In genomic region chr4:139017861-139018260, GRCh38 we compare ENCODE assay signal across 11 cellular contexts. TPM values are rescaled to one million over a fixed set of nuclear protein-coding genes. Genes with fewer than 3 reads are reported as not detected.
A peak's percentile ranks its signal among the peaks of the same experiment; 100 is the strongest.
DNase-seq lines count a peak whose midpoint lies in the region; ATAC-seq, FAIRE-seq and TF ChIP-seq lines count a peak whose summit lies in the region.
"Had no signal": no experiment of that assay in that cellular context is flagged by ENCODE, and none has a peak within 500 bp of the region (broad histone marks: within the 10 kb centered on the region; RNA-seq: fewer than 3 reads in every experiment).

No MANE protein-coding gene starts in this region.

- no peak for FAIRE-seq in kidney (lab: Jason Lieb, UNC)

- TF ChIP-seq POLR2A in body of pancreas (IDR thresholded peaks at IDR 0.05): no peak

- H3K27ac ChIP-seq in CD4-positive, alpha-beta T cell (ENCODE audit: low read depth, low read length): no peak overlapping the region
- H3K27ac ChIP-seq in HUES48 (ENCODE audit: low read depth, low read length): no peak overlapping the region
- H3K27ac ChIP-seq in kidney (ENCODE audit: low read depth in 2 of 2, low read length in 2 of 2): peak overlapping the region in 1 of 2 donors; percentile 27
- no peak overlapping the region for H3K27ac ChIP-seq in body of pancreas
- H3K27ac ChIP-seq: thoracic aorta had no signal

- H3K36me3 Mint-ChIP-seq in CD4-positive, alpha-beta T cell (ENCODE audit: low read depth): peaks cover 3% of the 10 kb centered on the region
- peaks cover 23% of the 10 kb centered on the region for H3K36me3 Mint-ChIP-seq in activated naive CD8-positive, alpha-beta T cell treated with anti-CD3 and anti-CD28 coated beads for 36 hours

- H3K9me3 Mint-ChIP-seq in CD4-positive, alpha-beta T cell: no peaks in the 10 kb centered on the region
- H3K9me3 Mint-ChIP-seq in activated naive CD8-positive, alpha-beta T cell treated with anti-CD3 and anti-CD28 coated beads for 36 hours: no peaks in the 10 kb centered on the region

- TF ChIP-seq CTCF in CD4-positive, alpha-beta T cell (IDR thresholded peaks at IDR 0.05): no peak
- TF ChIP-seq CTCF in kidney (IDR thresholded peaks at IDR 0.05; ENCODE audit: borderline replicate concordance, extremely low read depth, insufficient read depth): no peak
- TF ChIP-seq CTCF in body of pancreas (IDR thresholded peaks at IDR 0.05): no peak

- POLR2A ChIA-PET in CD4-positive, alpha-beta T cell (lab: Charles Lee): interaction anchor here (4.3 kb wide), 1 partner anchor 66 kb away, joined by 28 read pairs; no protein-coding TSS in a partner anchor

- H3K27me3 ChIP-seq in CD4-positive, alpha-beta T cell (ENCODE audit: control insufficient read depth, insufficient read depth, low read length): no peaks in the 10 kb centered on the region
- H3K27me3 ChIP-seq in HUES48 (ENCODE audit: control insufficient read depth, insufficient read depth, low read length) (no peaks in the 10 kb centered on the region), body of pancreas (no peaks in the 10 kb centered on the region)

- H3K9me3 ChIP-seq in CD4-positive, alpha-beta T cell (ENCODE audit: control insufficient read depth, low read length): no peaks in the 10 kb centered on the region
- H3K9me3 ChIP-seq in HUES48 (ENCODE audit: control insufficient read depth, insufficient read depth, low read length): no peaks in the 10 kb centered on the region
- no peaks in the 10 kb centered on the region for H3K9me3 ChIP-seq in kidney (ENCODE audit: control insufficient read depth in 1 of 2, low read length in 2 of 2)
- H3K9me3 ChIP-seq in body of pancreas: no peaks in the 10 kb centered on the region
- H3K9me3 ChIP-seq: thoracic aorta had no signal

- peaks cover 9% of the 10 kb centered on the region; the same call in 1 of the 2 replicates for H3K36me3 ChIP-seq in HUES48 (ENCODE audit: control insufficient read depth, insufficient read depth, low read length)
- no peaks in the 10 kb centered on the region for H3K36me3 ChIP-seq in kidney (ENCODE audit: control insufficient read depth in 1 of 2, insufficient read depth in 2 of 2, low read length in 2 of 2)
- no peaks in the 10 kb centered on the region for H3K36me3 ChIP-seq in body of pancreas (replicated peaks in 1 of 2; ENCODE audit: insufficient read depth in 1 of 2, low read depth in 2 of 2)
- H3K36me3 ChIP-seq: thoracic aorta had no signal

- peaks cover 54% of the 10 kb centered on the region for H3K4me1 ChIP-seq in HUES48 (ENCODE audit: control insufficient read depth, insufficient read depth, low read length)
- peaks cover 9 to 13% of the 10 kb centered on the region in 2 donors for H3K4me1 ChIP-seq in kidney (ENCODE audit: control insufficient read depth in 1 of 2, insufficient read depth in 1 of 2, low read depth in 1 of 2, low read length in 2 of 2)
- peaks cover 57% of the 10 kb centered on the region for H3K4me1 ChIP-seq in body of pancreas

- peak overlapping the region; percentile 45 for H3K4me3 ChIP-seq in HUES48 (ENCODE audit: low read depth, low read length)
- peak overlapping the region; percentile 15 to 48 for H3K4me3 ChIP-seq in kidney (ENCODE audit: low read length in 2 of 2)
- no peak overlapping the region for H3K4me3 ChIP-seq in body of pancreas
- H3K4me3 ChIP-seq: thoracic aorta had no signal

- CTCF ChIA-PET in CD4-positive, alpha-beta T cell (lab: Charles Lee): interaction anchor here (2.4 kb wide), 1 partner anchor 13 kb away, joined by 15 read pairs; no protein-coding TSS in a partner anchor

- intact Hi-C loops in CD4-positive, alpha-beta T cell (cut with DNase I, micrococcal nuclease): loop anchor here (5.0 to 10.0 kb wide), 4 partner anchors 164 to 1507 kb away; partner anchors contain the start of genes ELMOD2 (in 1 of the 2), NAA15 (in 1 of the 2) and NDUFC1 (in 1 of the 2)
- intact Hi-C loops in kidney (cut with DNase I) (no loop called here), body of pancreas (cut with DNase I) (no loop called here)

- peak overlapping the region; percentile 47 for H3K4me3 Mint-ChIP-seq in CD4-positive, alpha-beta T cell
- peak overlapping the region; percentile 50 for H3K4me3 Mint-ChIP-seq in activated naive CD8-positive, alpha-beta T cell treated with anti-CD3 and anti-CD28 coated beads for 36 hours

- 25 to 30% methylated on average over 3 of the region's 3 CpGs for WGBS in body of pancreas, 2 donors

- no peak for ATAC-seq in CD4-positive, alpha-beta T cell (ENCODE audit: poor library complexity)
- ATAC-seq in body of pancreas (no peak), GM18858 (IDR thresholded peaks at IDR 0.05; ENCODE audit: unreplicated experiment) (no peak)
- ATAC-seq: left ventricle myocardium superior had no signal

- H3K27ac Mint-ChIP-seq in CD4-positive, alpha-beta T cell: peak overlapping the region; percentile 32
- no peak overlapping the region for H3K27ac Mint-ChIP-seq in activated naive CD8-positive, alpha-beta T cell treated with anti-CD3 and anti-CD28 coated beads for 36 hours

- DNase-seq in CD4-positive, alpha-beta T cell: no peak
- DNase-seq in activated naive CD8-positive, alpha-beta T cell treated with anti-CD3 and anti-CD28 coated beads for 36 hours: no peak
- DNase-seq in kidney: no peak
- DNase-seq in body of pancreas: no peak
- no peak for DNase-seq in iPS-NIHi7 (ENCODE audit: extremely low spot score)
- no peak for DNase-seq in OCI-M2 (lab: John Stamatoyannopoulos, UW; ENCODE audit: unreplicated experiment)
- DNase-seq: left ventricle myocardium superior, NCI-H146 had no signal

- H3K4me1 Mint-ChIP-seq in CD4-positive, alpha-beta T cell (ENCODE audit: low read depth): peaks cover 26% of the 10 kb centered on the region
- H3K4me1 Mint-ChIP-seq in activated naive CD8-positive, alpha-beta T cell treated with anti-CD3 and anti-CD28 coated beads for 36 hours: peaks cover 38% of the 10 kb centered on the region

- no peaks in the 10 kb centered on the region for H3K27me3 Mint-ChIP-seq in CD4-positive, alpha-beta T cell
- H3K27me3 Mint-ChIP-seq in activated naive CD8-positive, alpha-beta T cell treated with anti-CD3 and anti-CD28 coated beads for 36 hours: no peaks in the 10 kb centered on the region

- H3K9ac ChIP-seq in HUES48 (ENCODE audit: low read depth, low read length): no peak overlapping the region
- H3K9ac ChIP-seq in kidney (ENCODE audit: low read length in 2 of 2): no peak overlapping the region

RNA-seq across cellular contexts. Expression of gene NOCT, which starts 2.3 kb away (rescaled TPM):
- total RNA-seq in CD4-positive, alpha-beta T cell: 10 to 100 TPM; 13.7 to 15.8 TPM
- total RNA-seq in activated naive CD8-positive, alpha-beta T cell treated with anti-CD3 and anti-CD28 coated beads for 36 hours: 10 to 100 TPM; 21.5 to 22.9 TPM
- 4.3 TPM for total RNA-seq in kidney
- 4.7 TPM for polyA plus RNA-seq in kidney (ENCODE audit: insufficient read depth, low read depth, low replicate concordance)
- 10 to 100 TPM in 1 of 2 donors, 1 to 10 TPM in 1; 5.7 to 11.9 TPM for total RNA-seq in body of pancreas

Comparison
In these comparisons a context has a peak if more than half of its experiments do, and no peak if none do; other contexts are left out.
1. H3K4me3 ChIP-seq: peak in HUES48 (single experiment) and kidney (2 of 2); none in body of pancreas (0 of 2).
2. intact Hi-C loops: an anchor here in CD4-positive, alpha-beta T cell (5.0 to 10.0 kb wide); none called in kidney and body of pancreas.